In the genomic region with DNA sequence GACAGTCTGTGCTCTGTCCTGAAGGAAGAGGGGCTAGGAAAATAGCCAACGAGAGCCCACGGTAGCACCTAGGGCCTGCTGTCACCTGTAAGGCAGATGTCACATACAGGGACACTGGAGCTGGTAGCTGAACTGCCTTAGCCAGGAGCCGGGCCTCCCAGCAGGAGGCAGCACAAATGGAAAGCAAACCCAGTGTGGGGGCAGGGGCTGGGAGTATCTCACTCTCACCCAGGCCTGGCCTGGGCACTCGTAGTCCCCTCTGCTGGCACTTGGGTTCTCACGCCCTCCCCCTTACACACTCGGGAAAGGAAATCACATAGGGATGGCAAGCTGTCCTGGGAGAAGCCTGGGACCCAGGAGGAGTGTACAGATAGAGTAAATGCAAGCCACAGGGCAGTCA, we compare ENCODE assay signal across 19 cellular contexts. TPM values are rescaled to one million over a fixed set of nuclear protein-coding genes. Genes with fewer than 3 reads are reported as not detected.
DNase-seq lines count a peak whose midpoint lies in the region; ATAC-seq and TF ChIP-seq lines count a peak whose summit lies in the region.
"Had no signal": no experiment of that assay in that cellular context is flagged by ENCODE, and none has a peak within 500 bp of the region (broad histone marks: within the 10 kb centered on the region; RNA-seq: fewer than 3 reads in every experiment).

No MANE protein-coding gene starts in this region.

- no peak overlapping the region for H3K4ac ChIP-seq in mesenchymal stem cell (ENCODE audit: low read depth in 1 of 2, low read length in 2 of 2)

- H4K91ac ChIP-seq in mesenchymal stem cell (ENCODE audit: low read length) = peak overlapping the region; percentile 34

- POLR2A ChIA-PET in HEK293 (lab: Yijun Ruan, JAX) = no interaction called here

- DNase-seq in Daoy (ENCODE audit: low read depth) (peak; percentile 13), dorsolateral prefrontal cortex (no peak), mesenchymal stem cell (no peak), DMS53 treated with DMSO at 0.1 percent for 48 hours (lab: John Stamatoyannopoulos, UW; ENCODE audit: unreplicated experiment) (no peak), DMS153 treated with DMSO at 0.1 percent for 48 hours (lab: John Stamatoyannopoulos, UW; ENCODE audit: unreplicated experiment) (no peak), CD1c-positive myeloid dendritic cell (ENCODE audit: extremely low spot score) (no peak)
- DNase-seq: ACHN; CD4-positive, alpha-beta T cell; HCEC 1CT; KG1; MG63; NCI-H1105; NCI-H187 treated with DMSO at 0.1 percent for 48 hours; NCI-H2171 treated with DMSO at 0.1 percent for 48 hours; NCI-H524 treated with DMSO at 0.1 percent for 48 hours; SJCRH30 had no signal

- intact Hi-C loops in dorsolateral prefrontal cortex (cut with DNase I) = loop anchor here in 1 of 2 donors (10.0 kb wide), 1 partner anchor 102 kb away; no protein-coding TSS in a partner anchor

- H2AFZ ChIP-seq in mesenchymal stem cell (ENCODE audit: low read depth, low read length) = no peak overlapping the region

- no peak overlapping the region for H2BK120ac ChIP-seq in mesenchymal stem cell (ENCODE audit: low read depth, low read length)

- no peak overlapping the region for H3K14ac ChIP-seq in mesenchymal stem cell (ENCODE audit: low read length in 2 of 2)

- H2AK5ac ChIP-seq in mesenchymal stem cell (ENCODE audit: low read length, severe bottlenecking) = no peak overlapping the region

- no peak overlapping the region for H2BK12ac ChIP-seq in mesenchymal stem cell (ENCODE audit: low read length in 2 of 2)

- H3K27ac ChIP-seq in HEK293 (ENCODE audit: extremely low read depth, low read depth, low read length) (no peak overlapping the region), dorsolateral prefrontal cortex (peak overlapping the region in 56 of 59 donors; percentile 3 to 99 (median 68)), mesenchymal stem cell (ENCODE audit: low read length, poor library complexity, severe bottlenecking) (no peak overlapping the region)
- H3K27ac ChIP-seq: RWPE1, SJCRH30 had no signal

- CTCF ChIA-PET in HEK293 (lab: Yijun Ruan, JAX) = interaction anchor here (1.5 kb wide), 1 partner anchor 118 kb away, joined by 3 read pairs; no protein-coding TSS in a partner anchor

- H2BK15ac ChIP-seq in mesenchymal stem cell (ENCODE audit: low read depth, poor library complexity, severe bottlenecking) = no peak overlapping the region

- WGBS in mesenchymal stem cell = 57% methylated on average over 4 of the region's 6 CpGs

- H3K79me1 ChIP-seq in mesenchymal stem cell (replicated peaks; ENCODE audit: low read length, poor library complexity, severe bottlenecking) = no peaks in the 10 kb centered on the region

- no peak overlapping the region for H4K8ac ChIP-seq in mesenchymal stem cell (ENCODE audit: low read length)

- H3K18ac ChIP-seq in mesenchymal stem cell (ENCODE audit: low read depth in 1 of 2, low read length in 2 of 2) = no peak overlapping the region

- H3K23ac ChIP-seq in mesenchymal stem cell (ENCODE audit: low read length in 2 of 2) = no peak overlapping the region

- H3K27me3 ChIP-seq in dorsolateral prefrontal cortex = no peaks in the 10 kb centered on the region
- no peaks in the 10 kb centered on the region for H3K27me3 ChIP-seq in mesenchymal stem cell (ENCODE audit: control insufficient read depth in 1 of 2, insufficient read depth in 1 of 2, low read length in 2 of 2)
- H3K27me3 ChIP-seq: MG63, SJCRH30 had no signal

- H2BK5ac ChIP-seq in mesenchymal stem cell (ENCODE audit: low read depth, low read length, poor library complexity, severe bottlenecking) = no peak overlapping the region

- H3K4me1 ChIP-seq in HEK293 (ENCODE audit: control insufficient read depth, insufficient read depth, low read length) (no peaks in the 10 kb centered on the region), mesenchymal stem cell (ENCODE audit: control insufficient read depth, insufficient read depth, low read depth, low read length) (no peaks in the 10 kb centered on the region)
- H3K4me1 ChIP-seq: SJCRH30 had no signal

- ATAC-seq in GM18870 (IDR thresholded peaks at IDR 0.05; ENCODE audit: unreplicated experiment) = no peak

- H3K36me3 ChIP-seq in HEK293 (ENCODE audit: control insufficient read depth in 2 of 2, insufficient read depth in 1 of 2, low read length in 2 of 2) (no peaks in the 10 kb centered on the region), mesenchymal stem cell (ENCODE audit: control insufficient read depth in 1 of 2, insufficient read depth in 2 of 2, low read depth in 1 of 2, low read length in 2 of 2) (no peaks in the 10 kb centered on the region)
- H3K36me3 ChIP-seq: MG63, SJCRH30 had no signal

- no peak overlapping the region for H3K9ac ChIP-seq in mesenchymal stem cell (ENCODE audit: low read length)

- no peak overlapping the region for H3K4me3 ChIP-seq in HEK293 (ENCODE audit: low read depth, low read length)
- H3K4me3 ChIP-seq in dorsolateral prefrontal cortex = no peak overlapping the region
- H3K4me3 ChIP-seq in mesenchymal stem cell (ENCODE audit: insufficient read depth in 1 of 2, low read depth in 1 of 2, low read length in 2 of 2) = no peak overlapping the region
- H3K4me3 ChIP-seq: MG63, SJCRH30 had no signal

- H3K4me2 ChIP-seq in mesenchymal stem cell (ENCODE audit: low read length, poor library complexity, severe bottlenecking) = no peak overlapping the region

- H3K9me3 ChIP-seq in HEK293 (ENCODE audit: control insufficient read depth, insufficient read depth, low read depth, low read length) (no peaks in the 10 kb centered on the region), mesenchymal stem cell (ENCODE audit: control insufficient read depth, low read length) (peaks cover 8% of the 10 kb centered on the region)
- H3K9me3 ChIP-seq: MG63, SJCRH30 had no signal

- TF ChIP-seq CTCF in HEK293 (tag by site-specific recombination; IDR thresholded peaks at IDR 0.05) (no peak), dorsolateral prefrontal cortex (IDR thresholded peaks at IDR 0.05 in 54 of 56, conservative IDR thresholded peaks at IDR 0.05 in 2 of 56; ENCODE audit: low read depth in 1 of 56, partially characterized antibody in 56 of 56) (peak in 5 of 56 donors; percentile 7 to 18 (median 14))

TF ChIP-seq in HEK293, 187 proteins besides CTCF, POLR2A, EP300 and RAD21:
- 0 out of 2 replicates have a peak, but pooled peaks have one; percentile 11 for TF ChIP-seq ZIC2 (tag by site-specific recombination; IDR thresholded peaks at IDR 0.05)
- TF ChIP-seq, protein P1, sequence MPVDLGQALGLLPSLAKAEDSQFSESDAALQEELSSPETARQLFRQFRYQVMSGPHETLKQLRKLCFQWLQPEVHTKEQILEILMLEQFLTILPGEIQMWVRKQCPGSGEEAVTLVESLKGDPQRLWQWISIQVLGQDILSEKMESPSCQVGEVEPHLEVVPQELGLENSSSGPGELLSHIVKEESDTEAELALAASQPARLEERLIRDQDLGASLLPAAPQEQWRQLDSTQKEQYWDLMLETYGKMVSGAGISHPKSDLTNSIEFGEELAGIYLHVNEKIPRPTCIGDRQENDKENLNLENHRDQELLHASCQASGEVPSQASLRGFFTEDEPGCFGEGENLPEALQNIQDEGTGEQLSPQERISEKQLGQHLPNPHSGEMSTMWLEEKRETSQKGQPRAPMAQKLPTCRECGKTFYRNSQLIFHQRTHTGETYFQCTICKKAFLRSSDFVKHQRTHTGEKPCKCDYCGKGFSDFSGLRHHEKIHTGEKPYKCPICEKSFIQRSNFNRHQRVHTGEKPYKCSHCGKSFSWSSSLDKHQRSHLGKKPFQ (tag by site-specific recombination; IDR thresholded peaks at IDR 0.05) = no peak

RNA-seq across cellular contexts. Expression of a gene that starts 13.3 kb away (rescaled TPM):
- total RNA-seq in Daoy (2014; rRNA removed; shearing (Covaris generic)) = 0.06 and 1.3 TPM in 2 replicates
- total RNA-seq in dorsolateral prefrontal cortex = 100 to 1,000 TPM in 1 of 120 experiments, 10 to 100 TPM in 119; 40.4 to 101 (median 58.1) TPM
- not detected for polyA plus RNA-seq in mesenchymal stem cell (2013, experiment 1 of 2)
- not detected for polyA plus RNA-seq in mesenchymal stem cell (2013, experiment 2 of 2)

Comparison
In these comparisons a context has a peak if more than half of its experiments do, and no peak if none do; other contexts are left out.
1. H3K27ac ChIP-seq: peak in dorsolateral prefrontal cortex (56 of 59); none in HEK293 (single experiment) and mesenchymal stem cell (single experiment).
2. RNA of a gene that starts 13.3 kb away (total RNA-seq): 40.4 to 101 TPM in dorsolateral prefrontal cortex; 0.06 to 1.3 TPM in Daoy; every median in the first group is over 10 times any median in the second.